Comparison of ENCODE assay signal across 9 cellular contexts in genomic region chr10:133095586-133095985, GRCh38. TPM values are rescaled to one million over a fixed set of nuclear protein-coding genes. Genes with fewer than 3 reads are reported as not detected.
"Had no signal": no experiment of that assay in that cellular context is flagged by ENCODE, and none has a peak within 500 bp of the region (broad histone marks: within the 10 kb centered on the region; RNA-seq: fewer than 3 reads in every experiment).

No MANE protein-coding gene starts in this region.

- H3K4me3 ChIP-seq: GM12878 had no signal

- ATAC-seq: GM12878 had no signal

- DNase-seq: GDM1, GF-D8 had no signal

- FAIRE-seq: G401.6, GM12878, GM12891, GM12892, GM18507, GM19239 had no signal

RNA-seq across cellular contexts. Expression of gene ADGRA1, which starts 7.9 kb away (rescaled TPM):
- total RNA-seq: G401, GM12878 had no signal
- polyA plus RNA-seq: GM12878 had no signal
